In genomic region chr6:3428247-3428646, GRCh38 we compare ENCODE assay signal across 32 cellular contexts.
"Had no signal": no experiment of that assay in that cellular context is flagged by ENCODE, and none has a peak within 500 bp of the region (broad histone marks: within the 10 kb centered on the region; RNA-seq: fewer than 3 reads in every experiment).

No MANE protein-coding gene starts in this region.

- H3K9me3 ChIP-seq: adrenal gland, body of pancreas, colonic mucosa, heart left ventricle, left lung, lower lobe of right lung, sigmoid colon, stomach, transverse colon, uterus had no signal

- H3K27ac ChIP-seq: adrenal gland, cardiac muscle cell, colonic mucosa, epithelial cell of prostate, heart left ventricle, left lung, lower lobe of right lung, sigmoid colon, transverse colon, VCaP had no signal

- H3K27ac Mint-ChIP-seq: activated naive CD8-positive, alpha-beta T cell treated with anti-CD3 and anti-CD28 coated beads for 36 hours; immature natural killer cell; natural killer cell treated with Interleukin-12 subunit alpha and Interleukin-12 subunit beta and Interleukin-15 and Interleukin-18, amount 100 ng/mL, for 72 hours; stimulated activated naive B cell treated with anti-CD40 and anti-IgM and Interleukin-4, amounts not matched to agents 10 μg/mL and 1 μg/mL and 100 μg/mL, for 72 hours; T-helper 1 cell treated with Interleukin-12 subunit alpha and Interleukin-12 subunit beta and Interleukin-4 antibody, amounts not matched to agents 30 μg/mL and 1 μg/mL, for 36 hours had no signal

- H3K36me3 ChIP-seq: adrenal gland, cardiac muscle cell, colonic mucosa, heart left ventricle, left lung, lower lobe of right lung, sigmoid colon, transverse colon, uterus had no signal

- H3K27me3 Mint-ChIP-seq: activated naive CD8-positive, alpha-beta T cell treated with anti-CD3 and anti-CD28 coated beads for 36 hours had no signal

- H3K36me3 Mint-ChIP-seq: activated naive CD8-positive, alpha-beta T cell treated with anti-CD3 and anti-CD28 coated beads for 36 hours; immature natural killer cell; natural killer cell treated with Interleukin-12 subunit alpha and Interleukin-12 subunit beta and Interleukin-15 and Interleukin-18, amount 100 ng/mL, for 72 hours; stimulated activated naive B cell treated with anti-CD40 and anti-IgM and Interleukin-4, amounts not matched to agents 10 μg/mL and 1 μg/mL and 100 μg/mL, for 72 hours had no signal

- H3K4me1 Mint-ChIP-seq: activated naive CD8-positive, alpha-beta T cell treated with anti-CD3 and anti-CD28 coated beads for 36 hours; immature natural killer cell; stimulated activated naive B cell treated with anti-CD40 and anti-IgM and Interleukin-4, amounts not matched to agents 10 μg/mL and 1 μg/mL and 100 μg/mL, for 72 hours had no signal

- H3K4me1 ChIP-seq: colonic mucosa, left lung had no signal

- H3K4me3 Mint-ChIP-seq: activated naive CD8-positive, alpha-beta T cell treated with anti-CD3 and anti-CD28 coated beads for 36 hours; immature natural killer cell; natural killer cell treated with Interleukin-12 subunit alpha and Interleukin-12 subunit beta and Interleukin-15 and Interleukin-18, amount 100 ng/mL, for 72 hours; stimulated activated naive B cell treated with anti-CD40 and anti-IgM and Interleukin-4, amounts not matched to agents 10 μg/mL and 1 μg/mL and 100 μg/mL, for 72 hours; T-helper 1 cell treated with Interleukin-12 subunit alpha and Interleukin-12 subunit beta and Interleukin-4 antibody, amounts not matched to agents 30 μg/mL and 1 μg/mL, for 36 hours had no signal

- H3K27me3 ChIP-seq: adrenal gland, body of pancreas, colonic mucosa, heart left ventricle, sigmoid colon, stomach, transverse colon, uterus had no signal

- H3K9me3 Mint-ChIP-seq: activated naive CD8-positive, alpha-beta T cell treated with anti-CD3 and anti-CD28 coated beads for 36 hours; immature natural killer cell; natural killer cell treated with Interleukin-12 subunit alpha and Interleukin-12 subunit beta and Interleukin-15 and Interleukin-18, amount 100 ng/mL, for 72 hours; stimulated activated naive B cell treated with anti-CD40 and anti-IgM and Interleukin-4, amounts not matched to agents 10 μg/mL and 1 μg/mL and 100 μg/mL, for 72 hours; T-helper 1 cell treated with Interleukin-12 subunit alpha and Interleukin-12 subunit beta and Interleukin-4 antibody, amounts not matched to agents 30 μg/mL and 1 μg/mL, for 36 hours had no signal

- DNase-seq: activated CD4-positive, alpha-beta T cell treated with anti-CD3 and anti-CD28 coated beads for 48 hours; activated CD4-positive, alpha-beta T cell treated with anti-CD3 and anti-CD28 coated beads, Interleukin-2, amount 50 U/mL, for 48 hours; activated CD8-positive, alpha-beta memory T cell treated with anti-CD3 and anti-CD28 coated beads for 24 hours; activated effector memory CD4-positive, alpha-beta T cell treated with Interleukin-2 at 50 U/mL for 16 hours; activated naive CD4-positive, alpha-beta T cell treated with Interleukin-2 at 50 U/mL for 16 hours; activated naive CD8-positive, alpha-beta T cell treated with anti-CD3 and anti-CD28 coated beads for 36 hours; aorta; cerebellar nuclear complex; effector CD8-positive, alpha-beta T cell; immature natural killer cell; left lung; lower lobe of right lung; mesendoderm; sigmoid colon; stimulated activated CD4-positive, alpha-beta T cell treated with anti-CD3 and anti-CD28 coated beads, Interleukin-15, amount 100 ng/mL, for 24 hours; stimulated activated CD4-positive, alpha-beta T cell treated with anti-CD3 and anti-CD28 coated beads, Interleukin-2, amount 100 ng/mL, for 24 hours; stimulated activated naive B cell treated with anti-CD40 and anti-IgM and Interleukin-4, amounts not matched to agents 10 μg/mL and 1 μg/mL and 100 μg/mL, for 72 hours; SW 1271; T-helper 9 cell had no signal

- H3K4me3 ChIP-seq: adrenal gland, body of pancreas, cardiac muscle cell, colonic mucosa, heart left ventricle, left lung, lower lobe of right lung, sigmoid colon, stomach, transverse colon, uterus had no signal

- ATAC-seq: activated CD4-positive, CD25-positive, alpha-beta regulatory T cell treated with anti-CD3 and anti-CD28 coated beads, Interleukin-2, amount 50 U/mL, for 24 hours; stimulated activated naive B cell treated with anti-CD40 and anti-IgM and Interleukin-4, amounts not matched to agents 10 μg/mL and 1 μg/mL and 100 μg/mL, for 72 hours had no signal
